Comparison of ENCODE assay signal across 28 cellular contexts in the genomic region with DNA sequence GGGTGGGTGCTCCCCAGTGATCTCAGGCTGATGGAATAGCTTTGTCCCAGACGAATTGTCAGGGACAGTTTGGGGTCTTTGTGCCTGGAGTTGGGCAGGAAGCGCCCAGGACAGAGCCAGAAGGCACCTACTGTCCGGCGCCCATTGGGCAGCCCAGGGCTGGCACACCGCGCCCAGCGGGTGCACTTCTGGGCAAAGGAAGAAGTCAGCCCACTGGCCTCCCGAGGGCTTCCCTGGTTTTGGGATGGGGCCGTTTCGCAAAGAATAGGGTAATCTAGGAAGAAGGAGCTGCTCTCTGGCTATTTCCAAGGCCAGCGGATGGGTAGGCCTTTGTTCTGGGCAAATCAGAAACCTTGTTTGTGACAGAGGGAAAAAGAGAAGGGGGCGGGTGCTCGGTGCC. TPM values are rescaled to one million over a fixed set of nuclear protein-coding genes. Genes with fewer than 3 reads are reported as not detected.
DNase-seq lines count a peak whose midpoint lies in the region; ATAC-seq and TF ChIP-seq lines count a peak whose summit lies in the region.
"Had no signal": no experiment of that assay in that cellular context is flagged by ENCODE, and none has a peak within 500 bp of the region (broad histone marks: within the 10 kb centered on the region; RNA-seq: fewer than 3 reads in every experiment).

No MANE protein-coding gene starts in this region.

- no peak for DNase-seq in activated CD4-positive, alpha-beta T cell treated with anti-CD3 and anti-CD28 coated beads for 36 hours
- no peak for DNase-seq in activated CD4-positive, alpha-beta T cell treated with anti-CD3 and anti-CD28 coated beads for 1 hour
- DNase-seq in activated naive CD8-positive, alpha-beta T cell treated with anti-CD3 and anti-CD28 coated beads for 36 hours: no peak
- no peak for DNase-seq in mesothelial cell of epicardium (ENCODE audit: low spot score in 2 of 2, unreplicated experiment in 2 of 2)
- no peak for DNase-seq in stimulated activated naive B cell treated with anti-CD40 and anti-IgM and Interleukin-4, amounts not matched to agents 10 μg/mL and 1 μg/mL and 100 μg/mL, for 72 hours
- DNase-seq in HAP-1 (ENCODE audit: low spot score in 2 of 2): no peak
- DNase-seq in mucosa of descending colon: no peak
- DNase-seq: activated CD4-positive, alpha-beta memory T cell treated with anti-CD3 and anti-CD28 coated beads, Interleukin-2, amount 10 ng/mL, durations not matched to agents 7 days and 5 days; activated naive CD4-positive, alpha-beta T cell treated with anti-CD3 and anti-CD28 coated beads for 36 hours; activated T-cell treated with anti-CD3 and anti-CD28 coated beads for 4 hours; AML-193; body of pancreas; CD8-positive, alpha-beta memory T cell; effector memory CD8-positive, alpha-beta T cell; esophagus squamous epithelium; GDM1; Kasumi-1; kidney; NCI-H187; NCI-H69; RPMI8226; sigmoid colon; T-helper 9 cell; testis had no signal

- intact Hi-C loops in activated CD4-positive, alpha-beta T cell treated with anti-CD3 and anti-CD28 coated beads for 36 hours (cut with DNase I, micrococcal nuclease): loop anchor here in 1 of 2 experiments (5.0 kb wide), 1 partner anchor 70 kb away; a partner anchor contains a TSS
- intact Hi-C loops in mucosa of descending colon (cut with DNase I, micrococcal nuclease): no loop called here

- no peak for ATAC-seq in activated CD4-positive, alpha-beta T cell treated with anti-CD3 and anti-CD28 coated beads for 36 hours
- ATAC-seq in stimulated activated naive B cell treated with anti-CD40 and anti-IgM and Interleukin-4, amounts not matched to agents 10 μg/mL and 1 μg/mL and 100 μg/mL, for 72 hours (replicated peaks): no peak
- ATAC-seq in mucosa of descending colon (no peak), GM18909 (IDR thresholded peaks at IDR 0.05; ENCODE audit: poor library complexity, unreplicated experiment) (no peak)
- ATAC-seq: body of pancreas; effector memory CD8-positive, alpha-beta T cell; gastroesophageal sphincter had no signal

- CTCF ChIA-PET in activated CD4-positive, alpha-beta T cell treated with anti-CD3 and anti-CD28 coated beads for 36 hours (lab: Charles Lee): interaction anchor here (0.6 to 3.4 kb wide), 5 partner anchors 40 to 632 kb away, joined by 3 to 13 read pairs (median 4); no protein-coding TSS in a partner anchor

- H3K4me3 ChIP-seq in HAP-1: no peak overlapping the region
- H3K4me3 ChIP-seq in mucosa of descending colon: no peak overlapping the region
- H3K4me3 ChIP-seq: body of pancreas, lung had no signal

- H3K4me1 Mint-ChIP-seq in activated CD4-positive, alpha-beta T cell treated with anti-CD3 and anti-CD28 coated beads for 36 hours: peaks cover 12% of the 10 kb centered on the region
- H3K4me1 Mint-ChIP-seq in activated naive CD8-positive, alpha-beta T cell treated with anti-CD3 and anti-CD28 coated beads for 36 hours: peaks cover 13% of the 10 kb centered on the region
- H3K4me1 Mint-ChIP-seq in mesothelial cell of epicardium: peaks cover 20% of the 10 kb centered on the region
- H3K4me1 Mint-ChIP-seq in stimulated activated naive B cell treated with anti-CD40 and anti-IgM and Interleukin-4, amounts not matched to agents 10 μg/mL and 1 μg/mL and 100 μg/mL, for 72 hours: peaks cover 30 to 58% of the 10 kb centered on the region in 2 donors

- POLR2A ChIA-PET in activated CD4-positive, alpha-beta T cell treated with anti-CD3 and anti-CD28 coated beads for 36 hours (lab: Charles Lee): no interaction called here

- H3K27me3 ChIP-seq in HAP-1 (ENCODE audit: low read depth): peaks cover 7% of the 10 kb centered on the region
- H3K27me3 ChIP-seq: testis had no signal

- no peak overlapping the region for H3K27ac Mint-ChIP-seq in activated CD4-positive, alpha-beta T cell treated with anti-CD3 and anti-CD28 coated beads for 36 hours
- H3K27ac Mint-ChIP-seq in activated naive CD8-positive, alpha-beta T cell treated with anti-CD3 and anti-CD28 coated beads for 36 hours: no peak overlapping the region
- no peak overlapping the region for H3K27ac Mint-ChIP-seq in mesothelial cell of epicardium
- peak overlapping the region; percentile 47 for H3K27ac Mint-ChIP-seq in stimulated activated naive B cell treated with anti-CD40 and anti-IgM and Interleukin-4, amounts not matched to agents 10 μg/mL and 1 μg/mL and 100 μg/mL, for 72 hours
- H3K27ac Mint-ChIP-seq: activated CD4-positive, alpha-beta memory T cell treated with anti-CD3 and anti-CD28 coated beads, Interleukin-2, amount 10 ng/mL, durations not matched to agents 7 days and 5 days; activated naive CD4-positive, alpha-beta T cell treated with anti-CD3 and anti-CD28 coated beads for 36 hours; effector memory CD8-positive, alpha-beta T cell had no signal

- peaks cover 11% of the 10 kb centered on the region for H3K4me1 ChIP-seq in HAP-1
- H3K4me1 ChIP-seq in mucosa of descending colon (ENCODE audit: low read depth): peaks cover 34% of the 10 kb centered on the region

- H3K9me3 ChIP-seq in HAP-1 (no peaks in the 10 kb centered on the region), mucosa of descending colon (no peaks in the 10 kb centered on the region)
- H3K9me3 ChIP-seq: body of pancreas, esophagus squamous epithelium, gastroesophageal sphincter, sigmoid colon, testis had no signal

- H3K36me3 ChIP-seq in HAP-1 (replicated peaks) (no peaks in the 10 kb centered on the region), mucosa of descending colon (ENCODE audit: low read depth) (no peaks in the 10 kb centered on the region)
- H3K36me3 ChIP-seq: esophagus squamous epithelium, gastroesophageal sphincter, sigmoid colon had no signal

- H3K9me3 Mint-ChIP-seq in activated CD4-positive, alpha-beta T cell treated with anti-CD3 and anti-CD28 coated beads for 36 hours (ENCODE audit: low read depth): no peaks in the 10 kb centered on the region
- no peaks in the 10 kb centered on the region for H3K9me3 Mint-ChIP-seq in activated naive CD8-positive, alpha-beta T cell treated with anti-CD3 and anti-CD28 coated beads for 36 hours
- H3K9me3 Mint-ChIP-seq in mesothelial cell of epicardium: no peaks in the 10 kb centered on the region
- no peaks in the 10 kb centered on the region for H3K9me3 Mint-ChIP-seq in stimulated activated naive B cell treated with anti-CD40 and anti-IgM and Interleukin-4, amounts not matched to agents 10 μg/mL and 1 μg/mL and 100 μg/mL, for 72 hours
- H3K9me3 Mint-ChIP-seq: activated CD4-positive, alpha-beta memory T cell treated with anti-CD3 and anti-CD28 coated beads, Interleukin-2, amount 10 ng/mL, durations not matched to agents 7 days and 5 days; activated naive CD4-positive, alpha-beta T cell treated with anti-CD3 and anti-CD28 coated beads for 36 hours; CD8-positive, alpha-beta memory T cell; effector memory CD8-positive, alpha-beta T cell had no signal

- H3K4me3 Mint-ChIP-seq in activated CD4-positive, alpha-beta T cell treated with anti-CD3 and anti-CD28 coated beads for 36 hours: peak overlapping the region; percentile 15
- peak overlapping the region; percentile 34 for H3K4me3 Mint-ChIP-seq in activated naive CD8-positive, alpha-beta T cell treated with anti-CD3 and anti-CD28 coated beads for 36 hours
- peak overlapping the region; percentile 26 for H3K4me3 Mint-ChIP-seq in mesothelial cell of epicardium
- H3K4me3 Mint-ChIP-seq in stimulated activated naive B cell treated with anti-CD40 and anti-IgM and Interleukin-4, amounts not matched to agents 10 μg/mL and 1 μg/mL and 100 μg/mL, for 72 hours: peak overlapping the region; percentile 48 to 50
- H3K4me3 Mint-ChIP-seq: activated CD4-positive, alpha-beta memory T cell treated with anti-CD3 and anti-CD28 coated beads, Interleukin-2, amount 10 ng/mL, durations not matched to agents 7 days and 5 days; activated naive CD4-positive, alpha-beta T cell treated with anti-CD3 and anti-CD28 coated beads for 36 hours had no signal

- H3K36me3 Mint-ChIP-seq in activated CD4-positive, alpha-beta T cell treated with anti-CD3 and anti-CD28 coated beads for 36 hours (ENCODE audit: low read depth): no peaks in the 10 kb centered on the region
- H3K36me3 Mint-ChIP-seq in activated naive CD8-positive, alpha-beta T cell treated with anti-CD3 and anti-CD28 coated beads for 36 hours: no peaks in the 10 kb centered on the region
- H3K36me3 Mint-ChIP-seq in mesothelial cell of epicardium: no peaks in the 10 kb centered on the region
- H3K36me3 Mint-ChIP-seq in stimulated activated naive B cell treated with anti-CD40 and anti-IgM and Interleukin-4, amounts not matched to agents 10 μg/mL and 1 μg/mL and 100 μg/mL, for 72 hours: no peaks in the 10 kb centered on the region
- H3K36me3 Mint-ChIP-seq: CD8-positive, alpha-beta memory T cell had no signal

- in situ Hi-C loops in HAP-1 (cut with MboI; ENCODE audit: low sequenced_read_pairs): no loop called here

- H3K27me3 Mint-ChIP-seq in activated CD4-positive, alpha-beta T cell treated with anti-CD3 and anti-CD28 coated beads for 36 hours: peaks cover 62% of the 10 kb centered on the region
- H3K27me3 Mint-ChIP-seq in activated naive CD8-positive, alpha-beta T cell treated with anti-CD3 and anti-CD28 coated beads for 36 hours: peaks cover 83% of the 10 kb centered on the region
- peaks cover 94% of the 10 kb centered on the region for H3K27me3 Mint-ChIP-seq in mesothelial cell of epicardium (ENCODE audit: low read depth)
- H3K27me3 Mint-ChIP-seq in stimulated activated naive B cell treated with anti-CD40 and anti-IgM and Interleukin-4, amounts not matched to agents 10 μg/mL and 1 μg/mL and 100 μg/mL, for 72 hours: peaks cover 76 to 93% of the 10 kb centered on the region in 2 donors

- TF ChIP-seq CTCF in mesothelial cell of epicardium (IDR thresholded peaks at IDR 0.05; ENCODE audit: unreplicated experiment) (no peak), mucosa of descending colon (IDR thresholded peaks at IDR 0.05) (no peak)

RNA-seq across cellular contexts. Expression of a gene that starts 3.5 kb away (rescaled TPM):
- total RNA-seq in activated CD4-positive, alpha-beta T cell treated with anti-CD3 and anti-CD28 coated beads for 36 hours: not detected
- not detected for total RNA-seq in activated naive CD8-positive, alpha-beta T cell treated with anti-CD3 and anti-CD28 coated beads for 36 hours
- total RNA-seq in mesothelial cell of epicardium: 0.11 TPM in 1 of 3 replicates, not detected in the others
- total RNA-seq in mucosa of descending colon: under 1 TPM in 1 of 3 donors, not detected in 2; 0.12 TPM
- total RNA-seq: A172; activated CD4-positive, alpha-beta memory T cell treated with anti-CD3 and anti-CD28 coated beads, Interleukin-2, amount 10 ng/mL, durations not matched to agents 7 days and 5 days; activated naive CD4-positive, alpha-beta T cell treated with anti-CD3 and anti-CD28 coated beads for 36 hours had no signal
